ENCODE assay signal across 14 cellular contexts in genomic region chr13:31394491-31394890, GRCh38.
"Had no signal": no experiment of that assay in that cellular context is flagged by ENCODE, and none has a peak within 500 bp of the region (broad histone marks: within the 10 kb centered on the region; RNA-seq: fewer than 3 reads in every experiment).

No MANE protein-coding gene starts in this region.

- H3K27ac ChIP-seq: dorsolateral prefrontal cortex, esophagus muscularis mucosa, foreskin keratinocyte, heart left ventricle, right atrium auricular region, tibial artery had no signal

- H3K27me3 ChIP-seq: dorsolateral prefrontal cortex, esophagus muscularis mucosa, foreskin keratinocyte, heart left ventricle, right atrium auricular region, tibial artery had no signal

- DNase-seq: activated CD4-positive, alpha-beta T cell treated with anti-CD3 and anti-CD28 coated beads, Interleukin-2, amount 10 ng/mL, durations not matched to agents 7 days and 5 days; activated CD4-positive, CD25-positive, alpha-beta regulatory T cell; activated effector memory CD4-positive, alpha-beta T cell treated with Interleukin-2 at 50 U/mL for 16 hours; amygdala; dorsolateral prefrontal cortex; foreskin keratinocyte; heart left ventricle; nucleus accumbens; tibial artery had no signal

- H3K4me3 ChIP-seq: dorsolateral prefrontal cortex, esophagus muscularis mucosa, heart left ventricle, right atrium auricular region, smooth muscle cell, tibial artery had no signal

- H3K4me2 ChIP-seq: smooth muscle cell had no signal

- H3K36me3 ChIP-seq: esophagus muscularis mucosa, heart left ventricle, right atrium auricular region, tibial artery had no signal

- H3K4me1 ChIP-seq: esophagus muscularis mucosa, foreskin keratinocyte, heart left ventricle, right atrium auricular region, tibial artery had no signal

- ATAC-seq: activated naive CD4-positive, alpha-beta T cell treated with anti-CD3 and anti-CD28 coated beads, Interleukin-2, amount 50 U/mL, for 72 hours; foreskin keratinocyte; heart left ventricle; stimulated activated memory B cell treated with anti-CD40 and anti-IgM and Interleukin-4, amounts not matched to agents 10 μg/mL and 1 μg/mL and 100 μg/mL, for 72 hours had no signal
